In the genomic region with DNA sequence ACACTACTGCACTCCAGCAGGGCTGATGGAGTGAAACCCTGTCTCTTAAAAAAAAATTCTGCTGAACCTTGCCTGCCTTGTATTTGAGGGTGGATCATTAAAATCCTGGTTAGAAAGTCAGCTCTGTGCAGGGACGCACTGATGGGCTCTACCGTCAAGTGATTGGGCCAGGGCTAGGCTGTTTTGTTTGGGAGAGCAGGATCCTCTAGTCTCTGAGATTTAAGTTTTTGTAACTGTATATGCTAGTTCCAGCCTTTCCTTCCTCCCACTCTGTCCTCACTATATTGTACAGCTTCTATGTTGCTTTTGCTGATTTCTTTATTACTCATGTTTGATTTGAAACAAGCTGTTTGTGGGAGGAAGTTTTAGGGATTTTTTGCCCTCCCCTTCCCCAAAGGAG, we compare ENCODE assay signal across 2 cellular contexts.
TF ChIP-seq lines count a peak whose summit lies in the region.

No MANE protein-coding gene starts in this region.

TF ChIP-seq in GM23338, 12 proteins besides CTCF, POLR2A, EP300 and RAD21 (continues in another document):
- TF ChIP-seq, protein P1, sequence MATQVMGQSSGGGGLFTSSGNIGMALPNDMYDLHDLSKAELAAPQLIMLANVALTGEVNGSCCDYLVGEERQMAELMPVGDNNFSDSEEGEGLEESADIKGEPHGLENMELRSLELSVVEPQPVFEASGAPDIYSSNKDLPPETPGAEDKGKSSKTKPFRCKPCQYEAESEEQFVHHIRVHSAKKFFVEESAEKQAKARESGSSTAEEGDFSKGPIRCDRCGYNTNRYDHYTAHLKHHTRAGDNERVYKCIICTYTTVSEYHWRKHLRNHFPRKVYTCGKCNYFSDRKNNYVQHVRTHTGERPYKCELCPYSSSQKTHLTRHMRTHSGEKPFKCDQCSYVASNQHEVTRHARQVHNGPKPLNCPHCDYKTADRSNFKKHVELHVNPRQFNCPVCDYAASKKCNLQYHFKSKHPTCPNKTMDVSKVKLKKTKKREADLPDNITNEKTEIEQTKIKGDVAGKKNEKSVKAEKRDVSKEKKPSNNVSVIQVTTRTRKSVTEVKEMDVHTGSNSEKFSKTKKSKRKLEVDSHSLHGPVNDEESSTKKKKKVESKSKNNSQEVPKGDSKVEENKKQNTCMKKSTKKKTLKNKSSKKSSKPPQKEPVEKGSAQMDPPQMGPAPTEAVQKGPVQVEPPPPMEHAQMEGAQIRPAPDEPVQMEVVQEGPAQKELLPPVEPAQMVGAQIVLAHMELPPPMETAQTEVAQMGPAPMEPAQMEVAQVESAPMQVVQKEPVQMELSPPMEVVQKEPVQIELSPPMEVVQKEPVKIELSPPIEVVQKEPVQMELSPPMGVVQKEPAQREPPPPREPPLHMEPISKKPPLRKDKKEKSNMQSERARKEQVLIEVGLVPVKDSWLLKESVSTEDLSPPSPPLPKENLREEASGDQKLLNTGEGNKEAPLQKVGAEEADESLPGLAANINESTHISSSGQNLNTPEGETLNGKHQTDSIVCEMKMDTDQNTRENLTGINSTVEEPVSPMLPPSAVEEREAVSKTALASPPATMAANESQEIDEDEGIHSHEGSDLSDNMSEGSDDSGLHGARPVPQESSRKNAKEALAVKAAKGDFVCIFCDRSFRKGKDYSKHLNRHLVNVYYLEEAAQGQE (IDR thresholded peaks at IDR 0.05; ENCODE audit: unreplicated experiment) = no peak
- TF ChIP-seq ZNF331 (CRISPR knock-in tag; IDR thresholded peaks at IDR 0.05; ENCODE audit: low read depth) (no peak), JUNB (IDR thresholded peaks at IDR 0.05; ENCODE audit: unreplicated experiment) (no peak), STAT1 (IDR thresholded peaks at IDR 0.05; ENCODE audit: unreplicated experiment) (no peak), NANOG (IDR thresholded peaks at IDR 0.05; ENCODE audit: borderline replicate concordance) (no peak), ZNF462 (CRISPR knock-in tag; IDR thresholded peaks at IDR 0.05) (no peak), ZNF114 (CRISPR knock-in tag; IDR thresholded peaks at IDR 0.05) (no peak), CREB1 (CRISPR knock-in tag; IDR thresholded peaks at IDR 0.05; ENCODE audit: low read depth) (no peak), EZH2phosphoT487 (IDR thresholded peaks at IDR 0.05; ENCODE audit: unreplicated experiment) (no peak)
- TF ChIP-seq, protein P2, sequence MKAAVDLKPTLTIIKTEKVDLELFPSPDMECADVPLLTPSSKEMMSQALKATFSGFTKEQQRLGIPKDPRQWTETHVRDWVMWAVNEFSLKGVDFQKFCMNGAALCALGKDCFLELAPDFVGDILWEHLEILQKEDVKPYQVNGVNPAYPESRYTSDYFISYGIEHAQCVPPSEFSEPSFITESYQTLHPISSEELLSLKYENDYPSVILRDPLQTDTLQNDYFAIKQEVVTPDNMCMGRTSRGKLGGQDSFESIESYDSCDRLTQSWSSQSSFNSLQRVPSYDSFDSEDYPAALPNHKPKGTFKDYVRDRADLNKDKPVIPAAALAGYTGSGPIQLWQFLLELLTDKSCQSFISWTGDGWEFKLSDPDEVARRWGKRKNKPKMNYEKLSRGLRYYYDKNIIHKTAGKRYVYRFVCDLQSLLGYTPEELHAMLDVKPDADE (IDR thresholded peaks at IDR 0.05) = no peak

TF ChIP-seq in WTC11, 78 proteins besides CTCF, POLR2A, EP300 and RAD21:
- TF ChIP-seq, protein P3, sequence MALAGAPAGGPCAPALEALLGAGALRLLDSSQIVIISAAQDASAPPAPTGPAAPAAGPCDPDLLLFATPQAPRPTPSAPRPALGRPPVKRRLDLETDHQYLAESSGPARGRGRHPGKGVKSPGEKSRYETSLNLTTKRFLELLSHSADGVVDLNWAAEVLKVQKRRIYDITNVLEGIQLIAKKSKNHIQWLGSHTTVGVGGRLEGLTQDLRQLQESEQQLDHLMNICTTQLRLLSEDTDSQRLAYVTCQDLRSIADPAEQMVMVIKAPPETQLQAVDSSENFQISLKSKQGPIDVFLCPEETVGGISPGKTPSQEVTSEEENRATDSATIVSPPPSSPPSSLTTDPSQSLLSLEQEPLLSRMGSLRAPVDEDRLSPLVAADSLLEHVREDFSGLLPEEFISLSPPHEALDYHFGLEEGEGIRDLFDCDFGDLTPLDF (CRISPR knock-in tag; IDR thresholded peaks at IDR 0.05) = no peak
- TF ChIP-seq TEAD1 (CRISPR knock-in tag; IDR thresholded peaks at IDR 0.05) = no peak
- no peak for TF ChIP-seq SP1 (CRISPR knock-in tag; conservative IDR thresholded peaks at IDR 0.05)
- TF ChIP-seq, protein P4, sequence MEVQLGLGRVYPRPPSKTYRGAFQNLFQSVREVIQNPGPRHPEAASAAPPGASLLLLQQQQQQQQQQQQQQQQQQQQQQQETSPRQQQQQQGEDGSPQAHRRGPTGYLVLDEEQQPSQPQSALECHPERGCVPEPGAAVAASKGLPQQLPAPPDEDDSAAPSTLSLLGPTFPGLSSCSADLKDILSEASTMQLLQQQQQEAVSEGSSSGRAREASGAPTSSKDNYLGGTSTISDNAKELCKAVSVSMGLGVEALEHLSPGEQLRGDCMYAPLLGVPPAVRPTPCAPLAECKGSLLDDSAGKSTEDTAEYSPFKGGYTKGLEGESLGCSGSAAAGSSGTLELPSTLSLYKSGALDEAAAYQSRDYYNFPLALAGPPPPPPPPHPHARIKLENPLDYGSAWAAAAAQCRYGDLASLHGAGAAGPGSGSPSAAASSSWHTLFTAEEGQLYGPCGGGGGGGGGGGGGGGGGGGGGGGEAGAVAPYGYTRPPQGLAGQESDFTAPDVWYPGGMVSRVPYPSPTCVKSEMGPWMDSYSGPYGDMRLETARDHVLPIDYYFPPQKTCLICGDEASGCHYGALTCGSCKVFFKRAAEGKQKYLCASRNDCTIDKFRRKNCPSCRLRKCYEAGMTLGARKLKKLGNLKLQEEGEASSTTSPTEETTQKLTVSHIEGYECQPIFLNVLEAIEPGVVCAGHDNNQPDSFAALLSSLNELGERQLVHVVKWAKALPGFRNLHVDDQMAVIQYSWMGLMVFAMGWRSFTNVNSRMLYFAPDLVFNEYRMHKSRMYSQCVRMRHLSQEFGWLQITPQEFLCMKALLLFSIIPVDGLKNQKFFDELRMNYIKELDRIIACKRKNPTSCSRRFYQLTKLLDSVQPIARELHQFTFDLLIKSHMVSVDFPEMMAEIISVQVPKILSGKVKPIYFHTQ (CRISPR knock-in tag; IDR thresholded peaks at IDR 0.05) = no peak
- TF ChIP-seq ARID4B (CRISPR knock-in tag; IDR thresholded peaks at IDR 0.05; ENCODE audit: borderline replicate concordance) = no peak
- no peak for TF ChIP-seq ZNF416 (CRISPR knock-in tag; IDR thresholded peaks at IDR 0.05)
- TF ChIP-seq, protein P5, sequence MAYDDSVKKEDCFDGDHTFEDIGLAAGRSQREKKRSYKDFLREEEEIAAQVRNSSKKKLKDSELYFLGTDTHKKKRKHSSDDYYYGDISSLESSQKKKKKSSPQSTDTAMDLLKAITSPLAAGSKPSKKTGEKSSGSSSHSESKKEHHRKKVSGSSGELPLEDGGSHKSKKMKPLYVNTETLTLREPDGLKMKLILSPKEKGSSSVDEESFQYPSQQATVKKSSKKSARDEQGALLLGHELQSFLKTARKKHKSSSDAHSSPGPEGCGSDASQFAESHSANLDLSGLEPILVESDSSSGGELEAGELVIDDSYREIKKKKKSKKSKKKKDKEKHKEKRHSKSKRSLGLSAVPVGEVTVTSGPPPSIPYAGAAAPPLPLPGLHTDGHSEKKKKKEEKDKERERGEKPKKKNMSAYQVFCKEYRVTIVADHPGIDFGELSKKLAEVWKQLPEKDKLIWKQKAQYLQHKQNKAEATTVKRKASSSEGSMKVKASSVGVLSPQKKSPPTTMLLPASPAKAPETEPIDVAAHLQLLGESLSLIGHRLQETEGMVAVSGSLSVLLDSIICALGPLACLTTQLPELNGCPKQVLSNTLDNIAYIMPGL (CRISPR knock-in tag; IDR thresholded peaks at IDR 0.05) = no peak
- no peak for TF ChIP-seq ERG (CRISPR knock-in tag; IDR thresholded peaks at IDR 0.05)
- no peak for TF ChIP-seq TP53 (CRISPR knock-in tag; IDR thresholded peaks at IDR 0.05)
